In genomic region chr13:110210604-110210985, GRCh38 we compare ENCODE assay signal across 17 cellular contexts.
A peak's percentile ranks its signal among the peaks of the same experiment; 100 is the strongest.
DNase-seq lines count a peak whose midpoint lies in the region; ATAC-seq, FAIRE-seq and TF ChIP-seq lines count a peak whose summit lies in the region.
"Had no signal": no experiment of that assay in that cellular context is flagged by ENCODE, and none has a peak within 500 bp of the region (broad histone marks: within the 10 kb centered on the region; RNA-seq: fewer than 3 reads in every experiment).

No MANE protein-coding gene starts in this region.

- peaks cover 18% of the 10 kb centered on the region for H3K4me1 Mint-ChIP-seq in osteocyte (ENCODE audit: unreplicated experiment)
- H3K4me1 Mint-ChIP-seq: B cell had no signal

- BruUV-seq in K562 (replicated peaks; lab: Mats Ljungman, UMichigan), result no TSS peak

- FAIRE-seq in K562 (lab: Jason Lieb, UNC), result no peak
- FAIRE-seq: D721Med, GM12892, GM18507, H1 had no signal

- H4K20me1 ChIP-seq in BLaER1 (no peaks in the 10 kb centered on the region), K562 (replicated peaks; ENCODE audit: control insufficient read depth, insufficient read depth, low read length) (no peaks in the 10 kb centered on the region)

- H3K4me2 ChIP-seq in BLaER1, result peak overlapping the region; percentile 74; the same call in 1 of the 2 replicates
- no peak overlapping the region for H3K4me2 ChIP-seq in K562 (ENCODE audit: insufficient read depth, low read length)

- H3K9me3 Mint-ChIP-seq in osteocyte (ENCODE audit: unreplicated experiment), result no peaks in the 10 kb centered on the region
- H3K9me3 Mint-ChIP-seq: CD4-positive, alpha-beta T cell; H9 had no signal

- TF ChIP-seq CTCF in HEK293 (tag by site-specific recombination; IDR thresholded peaks at IDR 0.05) (no peak), K562 (IDR thresholded peaks at IDR 0.05 in 2 of 3, conservative IDR thresholded peaks at IDR 0.05 in 1 of 3; ENCODE audit: insufficient read depth in 2 of 3, low read depth in 1 of 3, low read length in 3 of 3) (no peak), osteocyte (IDR thresholded peaks at IDR 0.05) (no peak), upper lobe of left lung (IDR thresholded peaks at IDR 0.05) (no peak)

- in situ Hi-C loops in K562 (cut with MboI), result no loop called here

- TF ChIP-seq POLR2A in K562 (conservative IDR thresholded peaks at IDR 0.05) (no peak), upper lobe of left lung (IDR thresholded peaks at IDR 0.05) (no peak)

- no peak for TF ChIP-seq RAD21 in K562 (CRISPR knock-in tag; conservative IDR thresholded peaks at IDR 0.05 in 1 of 2, IDR thresholded peaks at IDR 0.05 in 1 of 2)

- no peaks in the 10 kb centered on the region for H3K9me1 ChIP-seq in K562 (ENCODE audit: control insufficient read depth, insufficient read depth, low read length)

- peaks cover 64% of the 10 kb centered on the region for H3K36me3 Mint-ChIP-seq in osteocyte (ENCODE audit: unreplicated experiment)

- H3K36me3 ChIP-seq in BLaER1, result no peaks in the 10 kb centered on the region
- H3K36me3 ChIP-seq in HEK293 (ENCODE audit: control insufficient read depth in 2 of 2, insufficient read depth in 1 of 2, low read length in 2 of 2), result peaks cover 0 to 5% of the 10 kb centered on the region in 2 experiments; a peak in 1 of 3 replicates
- H3K36me3 ChIP-seq in K562 (ENCODE audit: control insufficient read depth, insufficient read depth, low read length), result no peaks in the 10 kb centered on the region
- peaks cover 0 to 80% (median 36%) of the 10 kb centered on the region in 4 donors for H3K36me3 ChIP-seq in upper lobe of left lung

- WGBS in K562 (ENCODE audit: insufficient coverage, low coverage, missing lambda C conversion rate), result 0% methylated on average over 3 of the region's 3 CpGs
- 98% methylated on average over 3 of the region's 3 CpGs for WGBS in upper lobe of left lung, 2 donors

- TF ChIP-seq EP300 in K562 (IDR thresholded peaks at IDR 0.05; ENCODE audit: low read length), result no peak
- TF ChIP-seq EP300 in upper lobe of left lung (IDR thresholded peaks at IDR 0.05), result no peak

- H3K27me3 ChIP-seq in BLaER1, result no peaks in the 10 kb centered on the region
- H3K27me3 ChIP-seq in K562 (ENCODE audit: control insufficient read depth in 2 of 2, insufficient read depth in 2 of 2, low read length in 2 of 2), result peaks cover 2 to 22% of the 10 kb centered on the region in 2 experiments; a peak in 3 of 5 replicates
- no peaks in the 10 kb centered on the region for H3K27me3 ChIP-seq in upper lobe of left lung

- no peak overlapping the region for H3K4me3 ChIP-seq in BLaER1
- no peak overlapping the region for H3K4me3 ChIP-seq in HEK293 (ENCODE audit: low read depth, low read length)
- H3K4me3 ChIP-seq in K562, result no peak overlapping the region
- H3K4me3 ChIP-seq in upper lobe of left lung, result no peak overlapping the region

- peak overlapping the region; percentile 38 for H3K27ac Mint-ChIP-seq in osteocyte (ENCODE audit: unreplicated experiment)
- H3K27ac Mint-ChIP-seq: B cell; CD4-positive, alpha-beta T cell had no signal

- no peak for ATAC-seq in K562
- no peak for ATAC-seq in upper lobe of left lung (ENCODE audit: low FRiP score in 2 of 2)

- no peak overlapping the region for H2AFZ ChIP-seq in K562 (ENCODE audit: low read depth, low read length)

- CTCF ChIA-PET in HEK293 (lab: Yijun Ruan, JAX) (no interaction called here), K562 (lab: Yijun Ruan, JAX; ENCODE audit: low intra/inter-chr PET ratio) (no interaction called here)

- intact Hi-C loops in K562 (cut with micrococcal nuclease), result no loop called here

- no peak overlapping the region for H3K27ac ChIP-seq in BLaER1
- no peak overlapping the region for H3K27ac ChIP-seq in HEK293 (ENCODE audit: extremely low read depth, low read depth, low read length)
- no peak overlapping the region for H3K27ac ChIP-seq in K562 (ENCODE audit: extremely low read depth, low read depth, low read length)
- H3K27ac ChIP-seq in upper lobe of left lung, result no peak overlapping the region
- H3K27ac ChIP-seq: C4-2B had no signal

- H3K27me3 Mint-ChIP-seq in osteocyte (ENCODE audit: unreplicated experiment), result no peaks in the 10 kb centered on the region
- H3K27me3 Mint-ChIP-seq: B cell had no signal

- DNase-seq in K562 (ENCODE audit: extremely low read depth in 1 of 4, low spot score in 3 of 4) (no peak), osteocyte (ENCODE audit: extremely low spot score, unreplicated experiment) (peak; percentile 19), HK-2 (ENCODE audit: unreplicated experiment) (no peak), NCI-H2196 treated with DMSO at 0.1 percent for 48 hours (lab: John Stamatoyannopoulos, UW; ENCODE audit: unreplicated experiment) (no peak), upper lobe of left lung (no peak)
- DNase-seq: Caco-2; CD4-positive, alpha-beta T cell; GDM1; H9 had no signal

- no peak overlapping the region for H3K4me3 Mint-ChIP-seq in osteocyte (ENCODE audit: unreplicated experiment)
- H3K4me3 Mint-ChIP-seq: B cell; CD4-positive, alpha-beta T cell; H9 had no signal

- POLR2A ChIA-PET in HEK293 (lab: Yijun Ruan, JAX) (no interaction called here), K562 (lab: Yijun Ruan, JAX) (no interaction called here)

- H3K4me1 ChIP-seq in BLaER1, result peaks cover 33% of the 10 kb centered on the region
- no peaks in the 10 kb centered on the region for H3K4me1 ChIP-seq in HEK293 (ENCODE audit: control insufficient read depth, insufficient read depth, low read length)
- no peaks in the 10 kb centered on the region for H3K4me1 ChIP-seq in K562 (replicated peaks in 1 of 2; ENCODE audit: control insufficient read depth in 2 of 2, insufficient read depth in 2 of 2, low read length in 2 of 2)
- H3K4me1 ChIP-seq in upper lobe of left lung, result peaks cover 0 to 2% (median 1%) of the 10 kb centered on the region in 4 donors

- H3K9ac ChIP-seq in BLaER1 (no peak overlapping the region), K562 (ENCODE audit: insufficient read depth in 1 of 2, low read depth in 2 of 2, low read length in 2 of 2) (no peak overlapping the region)

- no peaks in the 10 kb centered on the region for H3K9me3 ChIP-seq in BLaER1
- H3K9me3 ChIP-seq in HEK293 (ENCODE audit: control insufficient read depth, insufficient read depth, low read depth, low read length), result no peaks in the 10 kb centered on the region
- H3K9me3 ChIP-seq in K562 (replicated peaks; ENCODE audit: control insufficient read depth, insufficient read depth, low read depth, low read length), result no peaks in the 10 kb centered on the region
- H3K9me3 ChIP-seq in upper lobe of left lung, result no peaks in the 10 kb centered on the region
- H3K9me3 ChIP-seq: Caco-2 had no signal

- no peaks in the 10 kb centered on the region for H3K79me2 ChIP-seq in K562 (ENCODE audit: control insufficient read depth, insufficient read depth, low read length)

TF ChIP-seq in HEK293, 187 proteins besides CTCF, POLR2A, EP300 and RAD21:
- TF ChIP-seq ZNF10 (tag by site-specific recombination; IDR thresholded peaks at IDR 0.05) (peak; percentile 93), ZNF654 (tag by site-specific recombination; IDR thresholded peaks at IDR 0.05; ENCODE audit: low read depth) (no peak)

TF ChIP-seq in K562, 482 proteins besides CTCF, POLR2A, EP300 and RAD21:
- TF ChIP-seq ZNF134 (CRISPR knock-in tag; conservative IDR thresholded peaks at IDR 0.05) (peak; percentile 91), ZBTB2 (IDR thresholded peaks at IDR 0.05) (no peak), TRIM28 (IDR thresholded peaks at IDR 0.05) (no peak), YY1 (IDR thresholded peaks at IDR 0.05; ENCODE audit: borderline replicate concordance in 1 of 3, control insufficient read depth in 1 of 3, extremely low read depth in 1 of 3, insufficient read depth in 3 of 3, insufficient read length in 1 of 3, insufficient replicate concordance in 2 of 3, low read depth in 1 of 3, low read length in 2 of 3) (no peak)
